Comparison of ENCODE assay signal across 20 cellular contexts in the genomic region with DNA sequence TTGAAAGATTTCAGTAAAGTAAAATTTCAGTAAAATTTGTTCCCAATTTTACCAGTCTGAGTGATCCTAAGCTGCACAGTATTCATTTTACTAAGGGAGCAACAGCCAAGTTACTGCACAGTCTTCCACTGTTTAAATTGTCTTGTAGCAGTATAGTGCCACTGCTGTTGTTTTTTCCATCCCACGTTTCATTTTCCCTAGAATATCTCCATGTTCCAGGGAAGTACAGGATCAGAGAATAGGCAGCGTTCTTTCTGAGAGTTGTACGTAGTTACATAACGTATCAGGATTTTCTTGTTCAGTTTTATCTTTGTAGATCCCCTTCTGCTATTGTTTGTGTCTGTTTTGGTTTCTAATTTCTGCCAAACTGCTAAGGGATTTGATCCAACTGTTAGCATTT.
"Had no signal": no experiment of that assay in that cellular context is flagged by ENCODE, and none has a peak within 500 bp of the region (broad histone marks: within the 10 kb centered on the region; RNA-seq: fewer than 3 reads in every experiment).

No MANE protein-coding gene starts in this region.

- H3K36me3 ChIP-seq: esophagus muscularis mucosa, suprapubic skin, vagina had no signal

- H3K27ac ChIP-seq: coronary artery, esophagus muscularis mucosa, pancreas, suprapubic skin, vagina had no signal

- H3K4me3 Mint-ChIP-seq: immature natural killer cell; naive thymus-derived CD8-positive, alpha-beta T cell; stimulated activated naive B cell treated with anti-CD40 and anti-IgM and Interleukin-4, amounts not matched to agents 10 μg/mL and 1 μg/mL and 100 μg/mL, for 72 hours; stimulated activated naive CD8-positive, alpha-beta T cell treated with anti-CD3 and anti-CD28 coated beads, Interleukin-15, Interleukin-2, amounts not matched to agents 100 ng/mL and 50 ng/mL, for 24 hours had no signal

- H3K27me3 ChIP-seq: esophagus muscularis mucosa, pancreas, suprapubic skin, vagina had no signal

- ATAC-seq: naive thymus-derived CD8-positive, alpha-beta T cell; pancreas; stimulated activated naive B cell treated with anti-CD40 and anti-IgM and Interleukin-4, amounts not matched to agents 10 μg/mL and 1 μg/mL and 100 μg/mL, for 72 hours had no signal

- H3K9me3 Mint-ChIP-seq: immature natural killer cell; stimulated activated naive B cell treated with anti-CD40 and anti-IgM and Interleukin-4, amounts not matched to agents 10 μg/mL and 1 μg/mL and 100 μg/mL, for 72 hours; stimulated activated naive CD8-positive, alpha-beta T cell treated with anti-CD3 and anti-CD28 coated beads, Interleukin-15, Interleukin-2, amounts not matched to agents 100 ng/mL and 50 ng/mL, for 24 hours had no signal

- H3K9me3 ChIP-seq: esophagus muscularis mucosa, pancreas, suprapubic skin, vagina had no signal

- H3K27ac Mint-ChIP-seq: naive thymus-derived CD8-positive, alpha-beta T cell; stimulated activated naive B cell treated with anti-CD40 and anti-IgM and Interleukin-4, amounts not matched to agents 10 μg/mL and 1 μg/mL and 100 μg/mL, for 72 hours; stimulated activated naive CD8-positive, alpha-beta T cell treated with anti-CD3 and anti-CD28 coated beads, Interleukin-15, Interleukin-2, amounts not matched to agents 100 ng/mL and 50 ng/mL, for 24 hours had no signal

- DNase-seq: dermis blood vessel endothelial cell; effector memory CD4-positive, alpha-beta T cell; hypothalamus; immature natural killer cell; islet precursor cell; kidney glomerular epithelial cell; mesendoderm; naive thymus-derived CD8-positive, alpha-beta T cell; occipital lobe; pancreas; small intestine; stimulated activated CD4-positive, alpha-beta T cell treated with anti-CD3 and anti-CD28 coated beads, Interleukin-15, amount 100 ng/mL, for 24 hours; stimulated activated CD4-positive, alpha-beta T cell treated with anti-CD3 and anti-CD28 coated beads, Interleukin-2, amount 100 ng/mL, for 48 hours; stimulated activated naive B cell treated with anti-CD40 and anti-IgM and Interleukin-4, amounts not matched to agents 10 μg/mL and 1 μg/mL and 100 μg/mL, for 72 hours; trophoblast cell had no signal

- H3K4me1 Mint-ChIP-seq: naive thymus-derived CD8-positive, alpha-beta T cell; stimulated activated naive B cell treated with anti-CD40 and anti-IgM and Interleukin-4, amounts not matched to agents 10 μg/mL and 1 μg/mL and 100 μg/mL, for 72 hours had no signal

- H3K27me3 Mint-ChIP-seq: naive thymus-derived CD8-positive, alpha-beta T cell; stimulated activated naive B cell treated with anti-CD40 and anti-IgM and Interleukin-4, amounts not matched to agents 10 μg/mL and 1 μg/mL and 100 μg/mL, for 72 hours; stimulated activated naive CD8-positive, alpha-beta T cell treated with anti-CD3 and anti-CD28 coated beads, Interleukin-15, Interleukin-2, amounts not matched to agents 100 ng/mL and 50 ng/mL, for 24 hours had no signal

- H3K4me3 ChIP-seq: coronary artery, esophagus muscularis mucosa, pancreas, suprapubic skin, vagina had no signal
